In genomic region chr16:89080251-89080853, GRCh38 we compare ENCODE assay signal across 21 cellular contexts.
"Had no signal": no experiment of that assay in that cellular context is flagged by ENCODE, and none has a peak within 500 bp of the region (broad histone marks: within the 10 kb centered on the region; RNA-seq: fewer than 3 reads in every experiment).

No MANE protein-coding gene starts in this region.

- ATAC-seq: effector memory CD8-positive, alpha-beta T cell; gastroesophageal sphincter; left lobe of liver; mucosa of descending colon; natural killer cell; stimulated activated effector memory CD8-positive, alpha-beta T cell treated with anti-CD3 and anti-CD28 coated beads, Interleukin-12 subunit alpha, Interleukin-12 subunit beta, amount 100 ng/mL, for 72 hours had no signal

- H3K27me3 ChIP-seq: ovary, upper lobe of left lung had no signal

- H3K36me3 Mint-ChIP-seq: natural killer cell; stimulated activated effector memory CD8-positive, alpha-beta T cell treated with anti-CD3 and anti-CD28 coated beads, Interleukin-12 subunit alpha, Interleukin-12 subunit beta, amount 100 ng/mL, for 72 hours had no signal

- H3K4me3 Mint-ChIP-seq: effector memory CD8-positive, alpha-beta T cell; natural killer cell; neural crest cell; stimulated activated effector memory CD8-positive, alpha-beta T cell treated with anti-CD3 and anti-CD28 coated beads, Interleukin-12 subunit alpha, Interleukin-12 subunit beta, amount 100 ng/mL, for 72 hours; stimulated activated naive CD8-positive, alpha-beta T cell treated with anti-CD3 and anti-CD28 coated beads, Interleukin-15, Interleukin-2, amounts not matched to agents 100 ng/mL and 50 ng/mL, for 24 hours had no signal

- DNase-seq: effector memory CD8-positive, alpha-beta T cell; esophagus squamous epithelium; foreskin fibroblast; glutamatergic neuron; islet precursor cell; mammary epithelial cell; mucosa of descending colon; natural killer cell; ovary; right cardiac atrium; stimulated activated CD4-positive, alpha-beta T cell treated with anti-CD3 and anti-CD28 coated beads, Interleukin-4, amount 100 ng/mL, for 1 hour; stimulated activated CD8-positive, alpha-beta memory T cell treated with anti-CD3 and anti-CD28 coated beads, Interleukin-4, amount 100 ng/mL, for 48 hours; tibial artery had no signal

- H3K9me3 Mint-ChIP-seq: effector memory CD8-positive, alpha-beta T cell; natural killer cell; stimulated activated effector memory CD8-positive, alpha-beta T cell treated with anti-CD3 and anti-CD28 coated beads, Interleukin-12 subunit alpha, Interleukin-12 subunit beta, amount 100 ng/mL, for 72 hours; stimulated activated naive CD8-positive, alpha-beta T cell treated with anti-CD3 and anti-CD28 coated beads, Interleukin-15, Interleukin-2, amounts not matched to agents 100 ng/mL and 50 ng/mL, for 24 hours had no signal

- H3K36me3 ChIP-seq: esophagus squamous epithelium, gastroesophageal sphincter, ovary, tibial artery, upper lobe of left lung had no signal

- H3K27me3 Mint-ChIP-seq: effector memory CD8-positive, alpha-beta T cell; stimulated activated naive CD8-positive, alpha-beta T cell treated with anti-CD3 and anti-CD28 coated beads, Interleukin-15, Interleukin-2, amounts not matched to agents 100 ng/mL and 50 ng/mL, for 24 hours had no signal

- H3K4me1 ChIP-seq: esophagus squamous epithelium, gastroesophageal sphincter, tibial artery had no signal

- H3K4me1 Mint-ChIP-seq: natural killer cell; stimulated activated effector memory CD8-positive, alpha-beta T cell treated with anti-CD3 and anti-CD28 coated beads, Interleukin-12 subunit alpha, Interleukin-12 subunit beta, amount 100 ng/mL, for 72 hours had no signal

- H3K27ac Mint-ChIP-seq: effector memory CD8-positive, alpha-beta T cell; natural killer cell; progenitor cell of endocrine pancreas; stimulated activated naive CD8-positive, alpha-beta T cell treated with anti-CD3 and anti-CD28 coated beads, Interleukin-15, Interleukin-2, amounts not matched to agents 100 ng/mL and 50 ng/mL, for 24 hours had no signal

- H3K9me3 ChIP-seq: esophagus squamous epithelium, gastroesophageal sphincter, mucosa of descending colon, ovary, tibial artery, upper lobe of left lung had no signal

- H3K4me3 ChIP-seq: esophagus squamous epithelium, gastroesophageal sphincter, mucosa of descending colon, ovary, tibial artery, upper lobe of left lung had no signal

- H3K27ac ChIP-seq: epithelial cell of prostate, esophagus squamous epithelium, gastroesophageal sphincter, ovary, tibial artery, upper lobe of left lung had no signal
